Comparison of ENCODE assay signal across 23 cellular contexts in the genomic region with DNA sequence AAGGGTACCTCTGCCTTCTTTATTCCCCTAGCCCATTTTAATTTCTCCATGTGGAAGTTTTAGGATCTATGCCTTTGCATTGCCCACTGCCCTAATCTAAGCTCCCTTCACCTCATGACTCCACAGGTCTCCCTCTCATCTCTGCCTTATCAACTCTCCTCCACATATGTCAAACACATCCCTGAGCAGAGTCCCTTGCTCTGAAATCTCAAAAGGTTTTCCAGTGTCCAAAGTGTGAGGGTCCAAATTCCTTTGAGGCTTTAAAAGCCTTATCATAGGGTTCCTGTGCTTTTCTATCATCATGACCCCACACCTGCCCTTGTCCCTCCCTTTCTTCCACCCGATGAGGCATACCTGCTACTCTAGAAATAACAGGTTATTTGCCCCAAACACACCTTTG.
"Had no signal": no experiment of that assay in that cellular context is flagged by ENCODE, and none has a peak within 500 bp of the region (broad histone marks: within the 10 kb centered on the region; RNA-seq: fewer than 3 reads in every experiment).

No MANE protein-coding gene starts in this region.

- H3K9me3 Mint-ChIP-seq: activated B cell treated with CpG ODN at 0.5 μM for 24 hours; activated CD4-positive, alpha-beta memory T cell treated with anti-CD3 and anti-CD28 coated beads, Interleukin-2, amount 10 ng/mL, durations not matched to agents 7 days and 5 days; activated naive CD4-positive, alpha-beta T cell treated with anti-CD3 and anti-CD28 coated beads, Interleukin-2, amount 10 ng/mL, durations not matched to agents 7 days and 5 days; activated naive CD8-positive, alpha-beta T cell treated with anti-CD3 and anti-CD28 coated beads, Interleukin-2, amount 10 ng/mL, durations not matched to agents 7 days and 5 days; activated T-helper 17 cell treated with anti-CD3 and anti-CD28 coated beads, Interleukin-2, amount 50 U/mL, for 72 hours; T-cell had no signal

- H3K4me2 ChIP-seq: KMS-11 had no signal

- H3K4me3 ChIP-seq: adrenal gland, SK-N-MC had no signal

- H3K27ac ChIP-seq: adrenal gland, KMS-11, SK-N-MC had no signal

- H3K4me3 Mint-ChIP-seq: activated B cell treated with CpG ODN at 0.5 μM for 24 hours; activated CD4-positive, alpha-beta memory T cell treated with anti-CD3 and anti-CD28 coated beads, Interleukin-2, amount 10 ng/mL, durations not matched to agents 7 days and 5 days; activated naive CD4-positive, alpha-beta T cell treated with anti-CD3 and anti-CD28 coated beads, Interleukin-2, amount 10 ng/mL, durations not matched to agents 7 days and 5 days; activated naive CD8-positive, alpha-beta T cell treated with anti-CD3 and anti-CD28 coated beads, Interleukin-2, amount 10 ng/mL, durations not matched to agents 7 days and 5 days; activated T-helper 17 cell treated with anti-CD3 and anti-CD28 coated beads, Interleukin-2, amount 50 U/mL, for 72 hours; T-cell had no signal

- H3K27ac Mint-ChIP-seq: activated B cell treated with CpG ODN at 0.5 μM for 24 hours; activated CD4-positive, alpha-beta memory T cell treated with anti-CD3 and anti-CD28 coated beads, Interleukin-2, amount 10 ng/mL, durations not matched to agents 7 days and 5 days; activated naive CD4-positive, alpha-beta T cell treated with anti-CD3 and anti-CD28 coated beads, Interleukin-2, amount 10 ng/mL, durations not matched to agents 7 days and 5 days; activated naive CD8-positive, alpha-beta T cell treated with anti-CD3 and anti-CD28 coated beads, Interleukin-2, amount 10 ng/mL, durations not matched to agents 7 days and 5 days; activated T-helper 17 cell treated with anti-CD3 and anti-CD28 coated beads, Interleukin-2, amount 50 U/mL, for 72 hours; T-cell had no signal

- H3K9ac ChIP-seq: KMS-11 had no signal

- H3K27me3 Mint-ChIP-seq: activated CD4-positive, alpha-beta memory T cell treated with anti-CD3 and anti-CD28 coated beads, Interleukin-2, amount 10 ng/mL, durations not matched to agents 7 days and 5 days; activated naive CD4-positive, alpha-beta T cell treated with anti-CD3 and anti-CD28 coated beads, Interleukin-2, amount 10 ng/mL, durations not matched to agents 7 days and 5 days; activated naive CD8-positive, alpha-beta T cell treated with anti-CD3 and anti-CD28 coated beads, Interleukin-2, amount 10 ng/mL, durations not matched to agents 7 days and 5 days; activated T-helper 17 cell treated with anti-CD3 and anti-CD28 coated beads, Interleukin-2, amount 50 U/mL, for 72 hours; T-cell had no signal

- FAIRE-seq: TTC549 had no signal

- DNase-seq: activated B cell treated with CpG ODN at 0.5 μM for 24 hours; activated CD4-positive, alpha-beta memory T cell treated with anti-CD3 and anti-CD28 coated beads, Interleukin-2, amount 10 ng/mL, durations not matched to agents 7 days and 5 days; activated CD4-positive, alpha-beta T cell treated with anti-CD3 and anti-CD28 coated beads for 1 hour; activated CD4-positive, alpha-beta T cell treated with anti-CD3 and anti-CD28 coated beads, Interleukin-2, amount 50 U/mL, for 1 hour; activated gamma-delta T cell; activated naive CD4-positive, alpha-beta T cell treated with anti-CD3 and anti-CD28 coated beads, Interleukin-2, amount 10 ng/mL, durations not matched to agents 7 days and 5 days; activated naive CD8-positive, alpha-beta T cell treated with anti-CD3 and anti-CD28 coated beads, Interleukin-2, amount 10 ng/mL, durations not matched to agents 7 days and 5 days; activated T-cell treated with anti-CD3 and anti-CD28 coated beads for 4 hours; activated T-cell treated with anti-CD3 and anti-CD28 coated beads, Interleukin-2, amount 50 U/mL, for 48 hours; NCI-H1930; NCI-H2171 treated with DMSO at 0.1 percent for 48 hours; NCI-H226; NCI-H526; NCI-H774; T-cell; T-helper 2 cell; T1000 had no signal

- H3K9me3 ChIP-seq: adrenal gland had no signal

- H3K36me3 ChIP-seq: adrenal gland had no signal

- H3K27me3 ChIP-seq: adrenal gland had no signal

- ATAC-seq: activated T-helper 17 cell treated with anti-CD3 and anti-CD28 coated beads, Interleukin-2, amount 50 U/mL, for 72 hours; Right ventricle myocardium inferior; T-cell had no signal
